15 cellular contexts compared by ENCODE assay signal in genomic region chr12:131002271-131002670, GRCh38. TPM values are rescaled to one million over a fixed set of nuclear protein-coding genes. Genes with fewer than 3 reads are reported as not detected.
DNase-seq lines count a peak whose midpoint lies in the region; ATAC-seq, FAIRE-seq and TF ChIP-seq lines count a peak whose summit lies in the region.
"Had no signal": no experiment of that assay in that cellular context is flagged by ENCODE, and none has a peak within 500 bp of the region (broad histone marks: within the 10 kb centered on the region; RNA-seq: fewer than 3 reads in every experiment).

No MANE protein-coding gene starts in this region.

- H3K27ac ChIP-seq in right atrium auricular region (peak overlapping the region; percentile 63 to 66), hepatocyte (no peak overlapping the region), mesenchymal stem cell (ENCODE audit: low read length, poor library complexity, severe bottlenecking) (no peak overlapping the region)
- H3K27ac ChIP-seq: right lobe of liver, vagina had no signal

- H3K4me1 Mint-ChIP-seq in activated CD8-positive, alpha-beta T cell treated with anti-CD3 and anti-CD28 coated beads for 36 hours (ENCODE audit: low read depth): no peaks in the 10 kb centered on the region
- H3K4me1 Mint-ChIP-seq: activated naive CD4-positive, alpha-beta T cell treated with anti-CD3 and anti-CD28 coated beads, Interleukin-2, amount 10 ng/mL, durations not matched to agents 7 days and 5 days had no signal

- H3K4me3 ChIP-seq in right atrium auricular region (no peak overlapping the region), hepatocyte (no peak overlapping the region), mesenchymal stem cell (ENCODE audit: insufficient read depth in 1 of 2, low read depth in 1 of 2, low read length in 2 of 2) (no peak overlapping the region)
- H3K4me3 ChIP-seq: K562, right lobe of liver, vagina had no signal

- H3K9me3 Mint-ChIP-seq in activated CD8-positive, alpha-beta T cell treated with anti-CD3 and anti-CD28 coated beads for 36 hours: no peaks in the 10 kb centered on the region
- H3K9me3 Mint-ChIP-seq: immature natural killer cell had no signal

- peak; percentile 57 for FAIRE-seq in GM12891 (lab: Jason Lieb, UNC)
- FAIRE-seq: K562 had no signal

- H3K18ac ChIP-seq in mesenchymal stem cell (ENCODE audit: low read depth in 1 of 2, low read length in 2 of 2): no peak overlapping the region

- H3K36me3 ChIP-seq in right atrium auricular region: peaks cover 87% of the 10 kb centered on the region
- H3K36me3 ChIP-seq in hepatocyte (replicated peaks; ENCODE audit: insufficient read depth, low read depth): no peaks in the 10 kb centered on the region
- H3K36me3 ChIP-seq in mesenchymal stem cell (ENCODE audit: control insufficient read depth in 1 of 2, insufficient read depth in 2 of 2, low read depth in 1 of 2, low read length in 2 of 2): no peaks in the 10 kb centered on the region
- H3K36me3 ChIP-seq: right lobe of liver, vagina had no signal

- no peak overlapping the region for H3K9ac ChIP-seq in mesenchymal stem cell (ENCODE audit: low read length)

- TF ChIP-seq CTCF in right atrium auricular region (IDR thresholded peaks at IDR 0.05) (no peak), hepatocyte (IDR thresholded peaks at IDR 0.05; ENCODE audit: poor library complexity) (no peak)
- TF ChIP-seq CTCF in activated CD8-positive, alpha-beta T cell treated with anti-CD3 and anti-CD28 coated beads for 36 hours (IDR thresholded peaks at IDR 0.05): no peak

- no peaks in the 10 kb centered on the region for H3K79me2 ChIP-seq in hepatocyte

- 0 out of 2 replicates have a peak, but pooled peaks have one; percentile 29 for TF ChIP-seq POLR2A in GM12891 (IDR thresholded peaks at IDR 0.05; ENCODE audit: low read depth, low read length)

- 86% methylated on average over 2 of the region's 2 CpGs for WGBS in hepatocyte (ENCODE audit: low lambda C conversion rate, missing lambda C conversion rate)
- 52% methylated on average over 2 of the region's 2 CpGs for WGBS in mesenchymal stem cell

- H2BK15ac ChIP-seq in mesenchymal stem cell (ENCODE audit: low read depth, poor library complexity, severe bottlenecking): no peak overlapping the region

- H4K20me1 ChIP-seq in hepatocyte (ENCODE audit: insufficient read depth, poor library complexity, severe bottlenecking): no peaks in the 10 kb centered on the region

- H2BK120ac ChIP-seq in mesenchymal stem cell (ENCODE audit: low read depth, low read length): no peak overlapping the region

- H3K36me3 Mint-ChIP-seq in activated CD8-positive, alpha-beta T cell treated with anti-CD3 and anti-CD28 coated beads for 36 hours (ENCODE audit: low read depth): no peaks in the 10 kb centered on the region
- H3K36me3 Mint-ChIP-seq: activated naive CD4-positive, alpha-beta T cell treated with anti-CD3 and anti-CD28 coated beads, Interleukin-2, amount 10 ng/mL, durations not matched to agents 7 days and 5 days; immature natural killer cell had no signal

- ATAC-seq in GM21576 (IDR thresholded peaks at IDR 0.05; ENCODE audit: unreplicated experiment) (peak; percentile 93), HG03378 (IDR thresholded peaks at IDR 0.05; ENCODE audit: unreplicated experiment) (peak; percentile 76)
- no peak for ATAC-seq in activated CD8-positive, alpha-beta T cell treated with anti-CD3 and anti-CD28 coated beads for 36 hours
- ATAC-seq: K562, right lobe of liver had no signal

- POLR2A ChIA-PET in activated CD8-positive, alpha-beta T cell treated with anti-CD3 and anti-CD28 coated beads for 36 hours (lab: Charles Lee): no interaction called here

- H3K4me1 ChIP-seq in right atrium auricular region: peaks cover 0 to 25% of the 10 kb centered on the region in 2 donors
- peaks cover 11% of the 10 kb centered on the region for H3K4me1 ChIP-seq in hepatocyte (ENCODE audit: insufficient read depth)
- no peaks in the 10 kb centered on the region for H3K4me1 ChIP-seq in mesenchymal stem cell (ENCODE audit: control insufficient read depth, insufficient read depth, low read depth, low read length)

- H3K4ac ChIP-seq in mesenchymal stem cell (ENCODE audit: low read depth in 1 of 2, low read length in 2 of 2): no peak overlapping the region

- DNase-seq in GM12891 (ENCODE audit: insufficient read length, low spot score): peak; percentile 56
- DNase-seq in right atrium auricular region (ENCODE audit: low spot score): no peak
- no peak for DNase-seq in hepatocyte (ENCODE audit: low spot score)
- DNase-seq in activated CD4-positive, alpha-beta T cell treated with anti-CD3 and anti-CD28 coated beads, Interleukin-2, amount 50 U/mL, for 4 hours: no peak
- no peak for DNase-seq in mesenchymal stem cell
- DNase-seq in activated CD8-positive, alpha-beta T cell treated with anti-CD3 and anti-CD28 coated beads for 36 hours: no peak
- DNase-seq: activated CD8-positive, alpha-beta memory T cell treated with anti-CD3 and anti-CD28 coated beads for 24 hours; activated naive CD4-positive, alpha-beta T cell treated with anti-CD3 and anti-CD28 coated beads, Interleukin-2, amount 10 ng/mL, durations not matched to agents 7 days and 5 days; immature natural killer cell; NCI-H1694; right lobe of liver had no signal

- no peak overlapping the region for H2AFZ ChIP-seq in hepatocyte
- H2AFZ ChIP-seq in mesenchymal stem cell (ENCODE audit: low read depth, low read length): no peak overlapping the region

- H3K27ac Mint-ChIP-seq in activated CD8-positive, alpha-beta T cell treated with anti-CD3 and anti-CD28 coated beads for 36 hours: no peak overlapping the region
- H3K27ac Mint-ChIP-seq: activated naive CD4-positive, alpha-beta T cell treated with anti-CD3 and anti-CD28 coated beads, Interleukin-2, amount 10 ng/mL, durations not matched to agents 7 days and 5 days; immature natural killer cell had no signal

- no peak overlapping the region for H2BK5ac ChIP-seq in mesenchymal stem cell (ENCODE audit: low read depth, low read length, poor library complexity, severe bottlenecking)

- no peak overlapping the region for H3K4me3 Mint-ChIP-seq in activated CD8-positive, alpha-beta T cell treated with anti-CD3 and anti-CD28 coated beads for 36 hours
- H3K4me3 Mint-ChIP-seq: activated naive CD4-positive, alpha-beta T cell treated with anti-CD3 and anti-CD28 coated beads, Interleukin-2, amount 10 ng/mL, durations not matched to agents 7 days and 5 days; immature natural killer cell had no signal

- CTCF ChIA-PET in activated CD8-positive, alpha-beta T cell treated with anti-CD3 and anti-CD28 coated beads for 36 hours (lab: Charles Lee): no interaction called here

- no peaks in the 10 kb centered on the region for H3K79me1 ChIP-seq in mesenchymal stem cell (replicated peaks; ENCODE audit: low read length, poor library complexity, severe bottlenecking)

- H4K91ac ChIP-seq in mesenchymal stem cell (ENCODE audit: low read length): no peak overlapping the region

- no peak overlapping the region for H3K14ac ChIP-seq in mesenchymal stem cell (ENCODE audit: low read length in 2 of 2)

- no peaks in the 10 kb centered on the region for H3K27me3 Mint-ChIP-seq in activated CD8-positive, alpha-beta T cell treated with anti-CD3 and anti-CD28 coated beads for 36 hours

- H3K9me2 ChIP-seq in hepatocyte (replicated peaks; ENCODE audit: insufficient read depth): no peaks in the 10 kb centered on the region

- no peak overlapping the region for H3K23ac ChIP-seq in mesenchymal stem cell (ENCODE audit: low read length in 2 of 2)

- H2BK12ac ChIP-seq in mesenchymal stem cell (ENCODE audit: low read length in 2 of 2): no peak overlapping the region

- H3K27me3 ChIP-seq in right atrium auricular region (no peaks in the 10 kb centered on the region), hepatocyte (no peaks in the 10 kb centered on the region), mesenchymal stem cell (ENCODE audit: control insufficient read depth in 1 of 2, insufficient read depth in 1 of 2, low read length in 2 of 2) (peaks cover 0 to 4% of the 10 kb centered on the region in 2 experiments)
- H3K27me3 ChIP-seq: right lobe of liver, vagina had no signal

- H4K8ac ChIP-seq in mesenchymal stem cell (ENCODE audit: low read length): no peak overlapping the region

- H2AK5ac ChIP-seq in mesenchymal stem cell (ENCODE audit: low read length, severe bottlenecking): no peak overlapping the region

- intact Hi-C loops in activated CD8-positive, alpha-beta T cell treated with anti-CD3 and anti-CD28 coated beads for 36 hours (cut with micrococcal nuclease): no loop called here

- H3K4me2 ChIP-seq in hepatocyte (no peak overlapping the region), mesenchymal stem cell (ENCODE audit: low read length, poor library complexity, severe bottlenecking) (no peak overlapping the region)

- H3K9me3 ChIP-seq in right atrium auricular region: no peaks in the 10 kb centered on the region
- H3K9me3 ChIP-seq in hepatocyte (ENCODE audit: low read depth): no peaks in the 10 kb centered on the region
- H3K9me3 ChIP-seq in mesenchymal stem cell (ENCODE audit: control insufficient read depth, low read length): no peaks in the 10 kb centered on the region
- H3K9me3 ChIP-seq: right lobe of liver, vagina had no signal

TF ChIP-seq in GM12891, 5 proteins besides CTCF, POLR2A, EP300 and RAD21:
- TF ChIP-seq POLR2AphosphoS5 (IDR thresholded peaks at IDR 0.05; ENCODE audit: low read depth, low read length): no peak
- TF ChIP-seq POU2F2 (IDR thresholded peaks at IDR 0.05; ENCODE audit: low read depth, low read length): 0 out of 2 replicates have a peak, but pooled peaks have one; percentile 46
TF ChIP-seq in GM12891: peak in this region for 1.

RNA-seq across cellular contexts. Expression of gene ADGRD1, which starts 48.6 kb away (rescaled TPM):
- polyA plus RNA-seq in GM12891 (2012; ENCODE audit: low read depth, missing spikeins): 1.6 TPM
- 100 to 1,000 TPM; 120 to 168 TPM for total RNA-seq in right atrium auricular region
- total RNA-seq in hepatocyte: 14.2 and 18.5 TPM in 2 replicates
- 12.7 and 18.1 TPM in 2 replicates for polyA plus RNA-seq in hepatocyte
- polyA plus RNA-seq in mesenchymal stem cell (2013, experiment 1 of 2): 0.57 TPM
- 0.89 TPM for polyA plus RNA-seq in mesenchymal stem cell (2013, experiment 2 of 2)
- total RNA-seq in activated CD8-positive, alpha-beta T cell treated with anti-CD3 and anti-CD28 coated beads for 36 hours: under 1 TPM; 0.27 to 0.65 TPM
- polyA plus RNA-seq: immature natural killer cell had no signal

Comparison
In these comparisons a context has a peak if more than half of its experiments do, and no peak if none do; other contexts are left out.
1. H3K27ac ChIP-seq: peak in right atrium auricular region (2 of 2); none in hepatocyte (single experiment) and mesenchymal stem cell (single experiment).